Comparison of ENCODE assay signal across 29 cellular contexts in genomic region chr1:235429143-235429542, GRCh38.
DNase-seq lines count a peak whose midpoint lies in the region; ATAC-seq and TF ChIP-seq lines count a peak whose summit lies in the region.
"Had no signal": no experiment of that assay in that cellular context is flagged by ENCODE, and none has a peak within 500 bp of the region (broad histone marks: within the 10 kb centered on the region; RNA-seq: fewer than 3 reads in every experiment).

No MANE protein-coding gene starts in this region.

- H3K9me3 ChIP-seq in vagina: no peaks in the 10 kb centered on the region
- H3K9me3 ChIP-seq: BLaER1 treated with 17β-estradiol and CSF1 and Interleukin-3, amounts not matched to agents 10 nM and 100 nM; HAP-1 had no signal

- no peaks in the 10 kb centered on the region for H3K27me3 ChIP-seq in vagina
- H3K27me3 ChIP-seq: BLaER1 treated with 17β-estradiol and CSF1 and Interleukin-3, amounts not matched to agents 10 nM and 100 nM had no signal

- peaks cover 8% of the 10 kb centered on the region for H3K36me3 Mint-ChIP-seq in progenitor cell of endocrine pancreas (ENCODE audit: insufficient read depth)
- peaks cover 30% of the 10 kb centered on the region for H3K36me3 Mint-ChIP-seq in stimulated activated memory B cell treated with anti-CD40 and anti-IgM and Interleukin-4, amounts not matched to agents 10 μg/mL and 1 μg/mL and 100 μg/mL, for 72 hours

- ATAC-seq in stimulated activated memory B cell treated with anti-CD40 and anti-IgM and Interleukin-4, amounts not matched to agents 10 μg/mL and 1 μg/mL and 100 μg/mL, for 72 hours: no peak
- ATAC-seq: GM12878, HepG2, K562 had no signal

- no peaks in the 10 kb centered on the region for H3K9me3 Mint-ChIP-seq in progenitor cell of endocrine pancreas (ENCODE audit: low read depth)
- no peaks in the 10 kb centered on the region for H3K9me3 Mint-ChIP-seq in stimulated activated memory B cell treated with anti-CD40 and anti-IgM and Interleukin-4, amounts not matched to agents 10 μg/mL and 1 μg/mL and 100 μg/mL, for 72 hours
- H3K9me3 Mint-ChIP-seq: CD4-positive, alpha-beta T cell had no signal

- no peaks in the 10 kb centered on the region for H3K4me1 ChIP-seq in vagina
- H3K4me1 ChIP-seq: HAP-1 had no signal

- H3K27ac ChIP-seq in vagina: no peak overlapping the region
- H3K27ac ChIP-seq: BLaER1 treated with 17β-estradiol and CSF1 and Interleukin-3, amounts not matched to agents 10 nM and 100 nM; HL-60; PC-9 had no signal

- H3K27me3 Mint-ChIP-seq in progenitor cell of endocrine pancreas: no peaks in the 10 kb centered on the region
- H3K27me3 Mint-ChIP-seq in stimulated activated memory B cell treated with anti-CD40 and anti-IgM and Interleukin-4, amounts not matched to agents 10 μg/mL and 1 μg/mL and 100 μg/mL, for 72 hours: no peaks in the 10 kb centered on the region
- H3K27me3 Mint-ChIP-seq: CD4-positive, alpha-beta T cell had no signal

- H3K4me3 Mint-ChIP-seq in progenitor cell of endocrine pancreas (ENCODE audit: low read depth): no peak overlapping the region
- no peak overlapping the region for H3K4me3 Mint-ChIP-seq in stimulated activated memory B cell treated with anti-CD40 and anti-IgM and Interleukin-4, amounts not matched to agents 10 μg/mL and 1 μg/mL and 100 μg/mL, for 72 hours
- H3K4me3 Mint-ChIP-seq: CD4-positive, alpha-beta T cell had no signal

- H3K36me3 ChIP-seq in vagina: peaks cover 0 to 5% of the 10 kb centered on the region in 2 donors

- DNase-seq in ELR (ENCODE audit: low read depth) (peak; percentile 55), M059J (ENCODE audit: low read depth) (peak; percentile 25), SW480 (ENCODE audit: low spot score) (peak; percentile 52), progenitor cell of endocrine pancreas (ENCODE audit: low spot score, unreplicated experiment) (no peak), vagina (ENCODE audit: extremely low spot score in 2 of 2) (no peak), HuH-7 (ENCODE audit: low spot score) (no peak), SW 1271 (lab: John Stamatoyannopoulos, UW) (no peak)
- DNase-seq: AML-193; CD4-positive, alpha-beta T cell; GDM1; GOT3; Kasumi-1; NCI-H1105 treated with DMSO at 0.1 percent for 48 hours; NCI-H146; NCI-H1930; NCI-H2107; NCI-H446 treated with DMSO at 0.1 percent for 48 hours; NCI-H526; NCI-H82; NK-92 treated with Interleukin-12 subunit alpha and Interleukin-12 subunit beta, amount 100 ng/mL, for 24 hours; PC-9; SHP77 treated with DMSO at 0.1 percent for 48 hours had no signal

- H3K27ac Mint-ChIP-seq in progenitor cell of endocrine pancreas: peak overlapping the region; percentile 14
- H3K27ac Mint-ChIP-seq in stimulated activated memory B cell treated with anti-CD40 and anti-IgM and Interleukin-4, amounts not matched to agents 10 μg/mL and 1 μg/mL and 100 μg/mL, for 72 hours: no peak overlapping the region
- H3K27ac Mint-ChIP-seq: CD4-positive, alpha-beta T cell had no signal

- H3K4me3 ChIP-seq in vagina: no peak overlapping the region
- H3K4me3 ChIP-seq: BLaER1 treated with 17β-estradiol and CSF1 and Interleukin-3, amounts not matched to agents 10 nM and 100 nM; GM12878; HAP-1; K562; PC-9 had no signal

- no peak for TF ChIP-seq POLR2A in vagina (IDR thresholded peaks at IDR 0.05)

- intact Hi-C loops in vagina (cut with DNase I): no loop called here

- no peaks in the 10 kb centered on the region for H3K4me1 Mint-ChIP-seq in progenitor cell of endocrine pancreas (ENCODE audit: low read depth)
- H3K4me1 Mint-ChIP-seq in stimulated activated memory B cell treated with anti-CD40 and anti-IgM and Interleukin-4, amounts not matched to agents 10 μg/mL and 1 μg/mL and 100 μg/mL, for 72 hours: peaks cover 9% of the 10 kb centered on the region

- TF ChIP-seq CTCF in progenitor cell of endocrine pancreas (IDR thresholded peaks at IDR 0.05; ENCODE audit: unreplicated experiment) (no peak), vagina (IDR thresholded peaks at IDR 0.05) (no peak)

Comparison
In these comparisons a context has a peak if more than half of its experiments do, and no peak if none do; other contexts are left out.
1. DNase-seq: peak in ELR (single experiment), M059J (single experiment) and SW480 (single experiment); none in progenitor cell of endocrine pancreas (single experiment), vagina (0 of 2), HuH-7 (single experiment) and SW 1271 (0 of 2).